8 cellular contexts compared by ENCODE assay signal in genomic region chr11:8192016-8192895, GRCh38. TPM values are rescaled to one million over a fixed set of nuclear protein-coding genes. Genes with fewer than 3 reads are reported as not detected.
A peak's percentile ranks its signal among the peaks of the same experiment; 100 is the strongest.
DNase-seq lines count a peak whose midpoint lies in the region; ATAC-seq and TF ChIP-seq lines count a peak whose summit lies in the region.

No MANE protein-coding gene starts in this region.

- H4K20me1 ChIP-seq in OCI-LY1 (ENCODE audit: insufficient read depth, low read length), result no peaks in the 10 kb centered on the region

- no peaks in the 10 kb centered on the region for H3K9me3 Mint-ChIP-seq in activated naive CD4-positive, alpha-beta T cell treated with anti-CD3 and anti-CD28 coated beads for 36 hours

- no peaks in the 10 kb centered on the region for H3K4me1 ChIP-seq in OCI-LY1 (ENCODE audit: insufficient read depth, low read length, severe bottlenecking)

- DNase-seq in 8988T (peak; percentile 77), HT-29 (ENCODE audit: low spot score) (peak; percentile 78), glomerular endothelial cell (ENCODE audit: extremely low read depth, low read depth, low spot score) (peak; percentile 20), pons (ENCODE audit: low spot score) (peak; percentile 85)
- peak; percentile 68 for DNase-seq in activated naive CD4-positive, alpha-beta T cell treated with anti-CD3 and anti-CD28 coated beads for 36 hours

- peaks cover 25% of the 10 kb centered on the region for H3K27me3 Mint-ChIP-seq in activated naive CD4-positive, alpha-beta T cell treated with anti-CD3 and anti-CD28 coated beads for 36 hours (ENCODE audit: low read depth)

- no peak for ATAC-seq in HG03571 (IDR thresholded peaks at IDR 0.05; ENCODE audit: unreplicated experiment)

- H3K9me3 ChIP-seq in OCI-LY1 (ENCODE audit: low read length), result no peaks in the 10 kb centered on the region

- H3K27me3 ChIP-seq in OCI-LY1 (ENCODE audit: insufficient read depth, low read length), result no peaks in the 10 kb centered on the region

- H3K4me1 Mint-ChIP-seq in activated naive CD4-positive, alpha-beta T cell treated with anti-CD3 and anti-CD28 coated beads for 36 hours (ENCODE audit: low read depth), result no peaks in the 10 kb centered on the region

- H3K4me3 Mint-ChIP-seq in activated naive CD4-positive, alpha-beta T cell treated with anti-CD3 and anti-CD28 coated beads for 36 hours, result no peak overlapping the region

- H3F3A ChIP-seq in OCI-LY1 (ENCODE audit: insufficient read depth, low read length), result no peaks in the 10 kb centered on the region

- intact Hi-C loops in activated naive CD4-positive, alpha-beta T cell treated with anti-CD3 and anti-CD28 coated beads for 36 hours (cut with micrococcal nuclease), result loop anchor here (1.0 kb wide), 2 partner anchors 72 to 374 kb away; no protein-coding TSS in a partner anchor

- CTCF ChIA-PET in activated naive CD4-positive, alpha-beta T cell treated with anti-CD3 and anti-CD28 coated beads for 36 hours (lab: Charles Lee), result interaction anchor here (0.6 to 4.0 kb wide), 13 partner anchors 11 to 1852 kb away, joined by 3 to 19 read pairs (median 4); partner anchors contain the start of gene LMO1

- TF ChIP-seq CTCF in GM12801 (IDR thresholded peaks at IDR 0.05; ENCODE audit: extremely low read depth, insufficient read length), result peak; percentile 85
- peak; percentile 67 for TF ChIP-seq CTCF in OCI-LY1 (IDR thresholded peaks at IDR 0.05; ENCODE audit: low read length)

- H3K27ac Mint-ChIP-seq in activated naive CD4-positive, alpha-beta T cell treated with anti-CD3 and anti-CD28 coated beads for 36 hours, result no peak overlapping the region

- H3K4me3 ChIP-seq in OCI-LY1 (ENCODE audit: low read depth, low read length, poor library complexity, severe bottlenecking), result no peak overlapping the region

- no peak overlapping the region for H2AFZ ChIP-seq in OCI-LY1 (ENCODE audit: low read length)

- no peak overlapping the region for H3K4me2 ChIP-seq in OCI-LY1 (ENCODE audit: low read length)

- no peak overlapping the region for H3K27ac ChIP-seq in OCI-LY1 (ENCODE audit: low read depth, low read length, poor library complexity, severe bottlenecking)

- H3K79me2 ChIP-seq in OCI-LY1 (ENCODE audit: insufficient read depth, low read length), result no peaks in the 10 kb centered on the region

- no peaks in the 10 kb centered on the region for H3K36me3 ChIP-seq in OCI-LY1 (ENCODE audit: insufficient read depth, low read length)

- H3K36me3 Mint-ChIP-seq in activated naive CD4-positive, alpha-beta T cell treated with anti-CD3 and anti-CD28 coated beads for 36 hours (ENCODE audit: low read depth), result no peaks in the 10 kb centered on the region

- no peak overlapping the region for H3K9ac ChIP-seq in OCI-LY1 (ENCODE audit: low read length)

- no peaks in the 10 kb centered on the region for H3K9me2 ChIP-seq in OCI-LY1 (ENCODE audit: low read depth, low read length)

RNA-seq across cellular contexts. Expression of gene RIC3, which starts 23.4 kb away (rescaled TPM):
- not detected in 2 replicates for total RNA-seq in HT-29 (2014; rRNA removed; shearing (Covaris generic))
- 1 to 10 TPM; 6.3 to 6.8 TPM for total RNA-seq in activated naive CD4-positive, alpha-beta T cell treated with anti-CD3 and anti-CD28 coated beads for 36 hours
- total RNA-seq in glomerular endothelial cell, result not detected in 2 replicates

Comparison
In these comparisons a context has a peak if more than half of its experiments do, and no peak if none do; other contexts are left out.
1. DNase-seq: peak in every context shown above with its lines; median percentile 85 in pons; 78 in HT-29; 77 in 8988T; 68 in activated naive CD4-positive, alpha-beta T cell treated with anti-CD3 and anti-CD28 coated beads for 36 hours; 20 in glomerular endothelial cell.